Comparison of ENCODE assay signal across 14 cellular contexts in genomic region chr3:123388050-123388449, GRCh38.
A peak's percentile ranks its signal among the peaks of the same experiment; 100 is the strongest.
DNase-seq lines count a peak whose midpoint lies in the region; ATAC-seq and TF ChIP-seq lines count a peak whose summit lies in the region.
"Had no signal": no experiment of that assay in that cellular context is flagged by ENCODE, and none has a peak within 500 bp of the region (broad histone marks: within the 10 kb centered on the region; RNA-seq: fewer than 3 reads in every experiment).

No MANE protein-coding gene starts in this region.

- H3K9me3 Mint-ChIP-seq in H9 (no peaks in the 10 kb centered on the region; a peak in 1 of 5 replicates), nephron progenitor cell (no peaks in the 10 kb centered on the region)

- no peak overlapping the region for H3K4me2 ChIP-seq in H9 (ENCODE audit: insufficient read depth, insufficient read length, low read length)

- no peaks in the 10 kb centered on the region for H3K27me3 ChIP-seq in H9 (ENCODE audit: insufficient read depth, low read length)
- H3K27me3 ChIP-seq in subcutaneous abdominal adipose tissue (ENCODE audit: control insufficient read depth in 5 of 5, insufficient read depth in 4 of 5, low read length in 5 of 5), result no peaks in the 10 kb centered on the region
- no peaks in the 10 kb centered on the region for H3K27me3 ChIP-seq in dorsolateral prefrontal cortex

- no peaks in the 10 kb centered on the region for H3K23me2 ChIP-seq in H9 (ENCODE audit: insufficient read length, low read depth, low read length, poor library complexity, severe bottlenecking)

- H2BK15ac ChIP-seq in H9 (ENCODE audit: low read depth, low read length), result no peak overlapping the region

- peaks cover 35 to 41% of the 10 kb centered on the region in 2 experiments for H3K4me1 Mint-ChIP-seq in H9
- peaks cover 98% of the 10 kb centered on the region for H3K4me1 Mint-ChIP-seq in nephron progenitor cell

- H3K23ac ChIP-seq in H9 (ENCODE audit: insufficient read length, low read depth, low read length), result no peak overlapping the region

- H4K5ac ChIP-seq in H9 (ENCODE audit: insufficient read length, low read depth, low read length), result no peak overlapping the region

- no peak overlapping the region for H3K4me3 ChIP-seq in coronary artery
- H3K4me3 ChIP-seq in subcutaneous abdominal adipose tissue (ENCODE audit: low read depth in 1 of 5, low read length in 5 of 5), result no peak overlapping the region
- H3K4me3 ChIP-seq in dorsolateral prefrontal cortex, result no peak overlapping the region
- H3K4me3 ChIP-seq in lower leg skin (ENCODE audit: low read depth, poor library complexity, severe bottlenecking), result no peak overlapping the region
- H3K4me3 ChIP-seq: GM12878 had no signal

- H3K4me3 Mint-ChIP-seq in H9 (no peak overlapping the region), nephron progenitor cell (peak overlapping the region; percentile 18)

- H3K79me2 ChIP-seq in H9 (ENCODE audit: insufficient read depth, low read length), result no peaks in the 10 kb centered on the region

- no peak overlapping the region for H2BK20ac ChIP-seq in H9 (ENCODE audit: low read depth, low read length, poor library complexity, severe bottlenecking)

- intact Hi-C loops in dorsolateral prefrontal cortex (cut with DNase I), result no loop called here
- intact Hi-C loops in lower leg skin (cut with DNase I; ENCODE audit: low total_unique reads), result no loop called here

- H3K18ac ChIP-seq in H9 (ENCODE audit: insufficient read length, low read depth, low read length), result no peak overlapping the region

- no peaks in the 10 kb centered on the region for H3K79me1 ChIP-seq in H9 (ENCODE audit: insufficient read depth, low read depth, low read length, poor library complexity, severe bottlenecking)

- no peak overlapping the region for H2BK120ac ChIP-seq in H9 (ENCODE audit: low read depth, low read length, poor library complexity, severe bottlenecking)

- no peak overlapping the region for H2BK12ac ChIP-seq in H9 (ENCODE audit: insufficient read length, low read depth, low read length)

- H4K8ac ChIP-seq in H9 (replicated peaks; ENCODE audit: insufficient read length, low read depth, low read length), result no peak overlapping the region

- DNase-seq in H9 (no peak), coronary artery (ENCODE audit: low spot score) (no peak), nephron progenitor cell (no peak), SIG-M5 treated with dmso at 0.1 percent for 504 hours (lab: John Stamatoyannopoulos, UW; ENCODE audit: unreplicated experiment) (no peak), dorsolateral prefrontal cortex (no peak), lower leg skin (ENCODE audit: low spot score in 2 of 2) (no peak)
- DNase-seq: Caco-2, NCI-H1436 treated with DMSO at 0.1 percent for 48 hours, NCI-H2081, NCI-H524 treated with DMSO at 0.1 percent for 48 hours, RPMI8226 had no signal

- no peak overlapping the region for H2AFZ ChIP-seq in H9 (ENCODE audit: low read length)

- no peak overlapping the region for H3K14ac ChIP-seq in H9 (ENCODE audit: insufficient read depth, low read length)

- H3K27ac ChIP-seq in H9 (ENCODE audit: insufficient read length, low read depth, low read length) (no peak overlapping the region), coronary artery (peak overlapping the region; percentile 83 to 94), subcutaneous abdominal adipose tissue (ENCODE audit: low read depth, low read length) (peak overlapping the region; percentile 43), dorsolateral prefrontal cortex (peak overlapping the region in 16 of 59 donors; percentile 0 to 64 (median 22))

- H3K4me1 ChIP-seq in H9 (ENCODE audit: insufficient read depth, low read length) (peaks cover 2% of the 10 kb centered on the region; the same call in 1 of the 2 replicates), subcutaneous abdominal adipose tissue (ENCODE audit: control insufficient read depth in 5 of 5, insufficient read depth in 5 of 5, low read length in 5 of 5) (peaks cover 8 to 83% (median 48%) of the 10 kb centered on the region in 5 donors)
- H3K4me1 ChIP-seq: Caco-2 had no signal

- no peaks in the 10 kb centered on the region for H4K20me1 ChIP-seq in H9 (ENCODE audit: control insufficient read depth, insufficient read depth, insufficient read length)

- H3K36me3 ChIP-seq in subcutaneous abdominal adipose tissue (ENCODE audit: control insufficient read depth in 5 of 5, insufficient read depth in 5 of 5, low read length in 5 of 5), result no peaks in the 10 kb centered on the region

- H3K9ac ChIP-seq in H9 (ENCODE audit: extremely low read depth, insufficient read length, low read length) (no peak overlapping the region), subcutaneous abdominal adipose tissue (ENCODE audit: low read length in 5 of 5) (no peak overlapping the region)

- H3K56ac ChIP-seq in H9 (ENCODE audit: insufficient read length, low read depth, low read length), result no peak overlapping the region

- peaks cover 6% of the 10 kb centered on the region for H3K27me3 Mint-ChIP-seq in H9 (ENCODE audit: low read depth)
- peaks cover 23% of the 10 kb centered on the region for H3K27me3 Mint-ChIP-seq in nephron progenitor cell (ENCODE audit: low read depth, poor library complexity)

- TF ChIP-seq CTCF in H9 (conservative IDR thresholded peaks at IDR 0.05) (no peak), coronary artery (IDR thresholded peaks at IDR 0.05) (no peak), nephron progenitor cell (IDR thresholded peaks at IDR 0.05) (no peak), dorsolateral prefrontal cortex (IDR thresholded peaks at IDR 0.05 in 54 of 56, conservative IDR thresholded peaks at IDR 0.05 in 2 of 56; ENCODE audit: low read depth in 1 of 56, partially characterized antibody in 56 of 56) (no peak), lower leg skin (IDR thresholded peaks at IDR 0.05) (no peak)

- WGBS in H9 (ENCODE audit: extremely low coverage, insufficient read length, low lambda C conversion rate), result no CpG with 5 or more reads among the region's 8 CpGs
- WGBS in lower leg skin, 2 donors, result 83 to 87% methylated on average over 8 of the region's 8 CpGs

- no peaks in the 10 kb centered on the region for H3K9me3 ChIP-seq in H9 (ENCODE audit: control insufficient read depth, low read depth, low read length)
- H3K9me3 ChIP-seq in subcutaneous abdominal adipose tissue (ENCODE audit: control insufficient read depth in 5 of 5, low read length in 5 of 5), result no peaks in the 10 kb centered on the region
- H3K9me3 ChIP-seq: Caco-2 had no signal

- H3K27ac Mint-ChIP-seq in H9, result peak overlapping the region in 2 of 3 experiments; percentile 13 to 18; a peak in 2 of 7 replicates
- peak overlapping the region; percentile 6 for H3K27ac Mint-ChIP-seq in nephron progenitor cell

- H3K36me3 Mint-ChIP-seq in H9 (ENCODE audit: insufficient read depth in 1 of 3, low read depth in 3 of 3) (no peaks in the 10 kb centered on the region), nephron progenitor cell (ENCODE audit: low read depth) (no peaks in the 10 kb centered on the region)

- TF ChIP-seq POLR2A in lower leg skin (IDR thresholded peaks at IDR 0.05), result no peak

- no peak for ATAC-seq in GM21447 (IDR thresholded peaks at IDR 0.05; ENCODE audit: unreplicated experiment)
- ATAC-seq: GM12878 had no signal

- no peak overlapping the region for H2BK5ac ChIP-seq in H9 (ENCODE audit: insufficient read length, low read length)

- no peak overlapping the region for H2AK5ac ChIP-seq in H9 (ENCODE audit: insufficient read length, low read length)

- no peak overlapping the region for H3K4ac ChIP-seq in H9 (ENCODE audit: low read depth, low read length)

- H3T11ph ChIP-seq in H9 (ENCODE audit: low read length), result no peak overlapping the region

- H4K91ac ChIP-seq in H9 (ENCODE audit: insufficient read length, low read depth, low read length), result no peak overlapping the region
